1 cellular context compared by ENCODE assay signal in the genomic region with DNA sequence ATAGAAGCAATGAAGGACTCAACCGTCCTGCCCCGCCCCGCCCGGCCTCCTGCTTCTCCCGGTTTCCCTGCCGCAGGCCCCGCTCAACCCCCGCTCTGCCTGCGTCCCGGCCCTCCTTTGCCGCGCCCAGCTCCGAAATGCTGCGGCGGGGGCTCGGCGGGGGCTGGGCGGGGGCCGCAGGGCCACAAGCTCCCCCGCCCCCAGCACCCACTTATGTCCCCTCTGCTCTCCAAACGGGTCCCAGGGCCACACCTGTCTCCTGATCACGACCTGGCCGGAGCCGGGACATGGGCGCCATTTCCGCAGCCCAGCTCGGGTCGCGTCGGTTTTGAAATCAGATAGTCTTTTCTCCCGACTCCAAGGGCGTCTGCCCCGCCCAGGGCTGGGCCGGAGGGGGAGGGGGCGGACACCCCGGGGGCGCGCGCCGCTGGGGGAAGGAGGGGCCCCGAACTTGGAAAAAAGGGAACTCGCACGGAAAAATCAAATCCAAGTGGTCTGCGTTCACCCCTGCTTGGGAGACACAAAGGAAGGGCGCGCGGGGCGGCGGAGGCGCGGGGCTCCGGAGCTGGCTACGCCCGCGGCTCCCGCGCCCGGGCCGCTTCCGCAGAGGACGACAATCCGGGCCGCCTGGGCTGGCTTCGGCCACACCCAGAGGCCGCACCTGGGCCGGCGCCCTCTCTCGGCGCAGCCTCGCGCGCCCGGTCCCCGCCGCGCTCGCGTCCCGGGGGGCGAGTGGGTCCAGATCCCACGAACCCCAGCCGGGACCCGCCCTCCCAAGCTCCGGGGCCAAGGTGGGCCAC.
TF ChIP-seq lines count a peak whose summit lies in the region.

No MANE protein-coding gene starts in this region.

TF ChIP-seq in HepG2, 621 proteins besides CTCF, POLR2A, EP300 and RAD21 (continued from another document):
- TF ChIP-seq, protein P1, sequence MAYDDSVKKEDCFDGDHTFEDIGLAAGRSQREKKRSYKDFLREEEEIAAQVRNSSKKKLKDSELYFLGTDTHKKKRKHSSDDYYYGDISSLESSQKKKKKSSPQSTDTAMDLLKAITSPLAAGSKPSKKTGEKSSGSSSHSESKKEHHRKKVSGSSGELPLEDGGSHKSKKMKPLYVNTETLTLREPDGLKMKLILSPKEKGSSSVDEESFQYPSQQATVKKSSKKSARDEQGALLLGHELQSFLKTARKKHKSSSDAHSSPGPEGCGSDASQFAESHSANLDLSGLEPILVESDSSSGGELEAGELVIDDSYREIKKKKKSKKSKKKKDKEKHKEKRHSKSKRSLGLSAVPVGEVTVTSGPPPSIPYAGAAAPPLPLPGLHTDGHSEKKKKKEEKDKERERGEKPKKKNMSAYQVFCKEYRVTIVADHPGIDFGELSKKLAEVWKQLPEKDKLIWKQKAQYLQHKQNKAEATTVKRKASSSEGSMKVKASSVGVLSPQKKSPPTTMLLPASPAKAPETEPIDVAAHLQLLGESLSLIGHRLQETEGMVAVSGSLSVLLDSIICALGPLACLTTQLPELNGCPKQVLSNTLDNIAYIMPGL (CRISPR knock-in tag; IDR thresholded peaks at IDR 0.05; ENCODE audit: borderline replicate concordance in 1 of 2, low read depth in 1 of 2), result peak; percentile 25 to 68; a peak in 2 of 4 replicates
